In genomic region chr13:99969934-99970760, GRCh38 we compare ENCODE assay signal across 8 cellular contexts. TPM values are rescaled to one million over a fixed set of nuclear protein-coding genes. Genes with fewer than 3 reads are reported as not detected.
A peak's percentile ranks its signal among the peaks of the same experiment; 100 is the strongest.
DNase-seq lines count a peak whose midpoint lies in the region; ATAC-seq and TF ChIP-seq lines count a peak whose summit lies in the region.

No MANE protein-coding gene starts in this region.

- H3K4me1 ChIP-seq in effector memory CD4-positive, alpha-beta T cell (ENCODE audit: control insufficient read depth, insufficient read depth, low read length, poor library complexity, severe bottlenecking): peaks cover 35% of the 10 kb centered on the region

- no peak overlapping the region for H3K27ac ChIP-seq in effector memory CD4-positive, alpha-beta T cell (ENCODE audit: insufficient read depth, low read length, poor library complexity, severe bottlenecking)

- peaks cover 17% of the 10 kb centered on the region for H3K9me3 ChIP-seq in T-helper 17 cell (ENCODE audit: control insufficient read depth, low read length, poor library complexity, severe bottlenecking)
- no peaks in the 10 kb centered on the region for H3K9me3 ChIP-seq in effector memory CD4-positive, alpha-beta T cell (ENCODE audit: control insufficient read depth, low read length)

- H3K36me3 Mint-ChIP-seq in T-helper 17 cell (ENCODE audit: low read depth) (peaks cover 4% of the 10 kb centered on the region), osteocyte (ENCODE audit: unreplicated experiment) (peaks cover 15% of the 10 kb centered on the region)

- DNase-seq in COLO668 (lab: John Stamatoyannopoulos, UW; ENCODE audit: unreplicated experiment): peak; percentile 94
- no peak for DNase-seq in HFF-Myc (ENCODE audit: extremely low read depth, low read depth)
- DNase-seq in T-helper 17 cell: peak in 1 of 3 donors; percentile 18
- peak in 1 of 3 donors; percentile 23 for DNase-seq in effector memory CD4-positive, alpha-beta T cell
- peak; percentile 88 for DNase-seq in osteocyte (ENCODE audit: extremely low spot score, unreplicated experiment)
- DNase-seq in activated CD4-positive, CD25-positive, alpha-beta regulatory T cell (lab: John Stamatoyannopoulos, UW): no peak

- no peaks in the 10 kb centered on the region for H3K9me3 Mint-ChIP-seq in osteocyte (ENCODE audit: unreplicated experiment)

- H3K4me1 Mint-ChIP-seq in T-helper 17 cell (peaks cover 18% of the 10 kb centered on the region), osteocyte (ENCODE audit: unreplicated experiment) (peaks cover 29% of the 10 kb centered on the region)

- peak overlapping the region; percentile 87 for H3K4me3 Mint-ChIP-seq in T-helper 17 cell
- peak overlapping the region; percentile 89 for H3K4me3 Mint-ChIP-seq in osteocyte (ENCODE audit: unreplicated experiment)

- H3K27me3 Mint-ChIP-seq in T-helper 17 cell (peaks cover 74% of the 10 kb centered on the region), osteocyte (ENCODE audit: unreplicated experiment) (peaks cover 5% of the 10 kb centered on the region)

- no peak for TF ChIP-seq CTCF in HFF-Myc (IDR thresholded peaks at IDR 0.05; ENCODE audit: low read depth, low read length, missing control alignments)
- no peak for TF ChIP-seq CTCF in osteocyte (IDR thresholded peaks at IDR 0.05)

- H3K27me3 ChIP-seq in effector memory CD4-positive, alpha-beta T cell (replicated peaks; ENCODE audit: control insufficient read depth, insufficient read depth, low read length, poor library complexity, severe bottlenecking): peaks cover 88% of the 10 kb centered on the region

- peak overlapping the region; percentile 91 for H3K27ac Mint-ChIP-seq in T-helper 17 cell
- H3K27ac Mint-ChIP-seq in osteocyte (ENCODE audit: unreplicated experiment): peak overlapping the region; percentile 97

- peak; percentile 57 for ATAC-seq in T-helper 17 cell
- no peak for ATAC-seq in GM19328 (IDR thresholded peaks at IDR 0.05; ENCODE audit: unreplicated experiment)
- ATAC-seq in GM19023 (IDR thresholded peaks at IDR 0.05; ENCODE audit: unreplicated experiment): no peak

- no peaks in the 10 kb centered on the region for H3K36me3 ChIP-seq in effector memory CD4-positive, alpha-beta T cell (ENCODE audit: control insufficient read depth, insufficient read depth, low read length)

- H3K4me3 ChIP-seq in HFF-Myc (replicated peaks; ENCODE audit: low read depth, low read length): 0 out of 2 replicates have a peak overlapping the region, but pooled peaks have one; percentile 12
- H3K4me3 ChIP-seq in effector memory CD4-positive, alpha-beta T cell (ENCODE audit: insufficient read depth, low read depth, low read length, poor library complexity, severe bottlenecking): peak overlapping the region; percentile 43

RNA-seq across cellular contexts. Expression of gene ZIC5, which starts 1.4 kb away (rescaled TPM):
- total RNA-seq in T-helper 17 cell: not detected
- total RNA-seq in osteocyte: 8.8 and 9.4 TPM in 2 replicates

RNA-seq across cellular contexts. Expression of gene ZIC2, which starts 11.4 kb away (rescaled TPM):
- total RNA-seq in T-helper 17 cell (not detected), osteocyte (177 and 196 TPM in 2 replicates)

Comparison
In these comparisons a context has a peak if more than half of its experiments do, and no peak if none do; other contexts are left out.
1. DNase-seq: peak in COLO668 (single experiment) and osteocyte (single experiment); none in HFF-Myc (single experiment) and activated CD4-positive, CD25-positive, alpha-beta regulatory T cell (0 of 4).
2. RNA of gene ZIC2, which starts 11.4 kb away (total RNA-seq): 177 to 196 TPM in osteocyte; not detected in T-helper 17 cell; every median in the first group is over 100 times any median in the second.